ENCODE assay signal across 8 cellular contexts in genomic region chr2:27753744-27754588, GRCh38. TPM values are rescaled to one million over a fixed set of nuclear protein-coding genes. Genes with fewer than 3 reads are reported as not detected.
A peak's percentile ranks its signal among the peaks of the same experiment; 100 is the strongest.
DNase-seq lines count a peak whose midpoint lies in the region; TF ChIP-seq lines count a peak whose summit lies in the region.

No MANE protein-coding gene starts in this region.

- H2AFZ ChIP-seq in OCI-LY7 (ENCODE audit: low read length) = no peak overlapping the region
- H2AFZ ChIP-seq in fibroblast of lung (ENCODE audit: low read length) = no peak overlapping the region

- intact Hi-C loops in OCI-LY7 (cut with micrococcal nuclease; ENCODE audit: unreplicated experiment) = loop anchor here (2.0 kb wide), 1 partner anchor 699 kb away; no protein-coding TSS in a partner anchor
- intact Hi-C loops in tibial artery (cut with DNase I; ENCODE audit: low total_unique reads) = loop anchor here (5.0 kb wide), 1 partner anchor 698 kb away; no protein-coding TSS in a partner anchor

- H3K9me2 ChIP-seq in OCI-LY7 (ENCODE audit: insufficient read depth, low read length) = no peaks in the 10 kb centered on the region

- H3K27me3 ChIP-seq in fibroblast of lung (ENCODE audit: control insufficient read depth, insufficient read depth, low read length) (no peaks in the 10 kb centered on the region), tibial artery (no peaks in the 10 kb centered on the region)

- no peaks in the 10 kb centered on the region for H3K36me3 ChIP-seq in OCI-LY7 (ENCODE audit: insufficient read depth, low read length)
- H3K36me3 ChIP-seq in fibroblast of lung (ENCODE audit: control insufficient read depth, insufficient read depth, low read length) = no peaks in the 10 kb centered on the region
- no peaks in the 10 kb centered on the region for H3K36me3 ChIP-seq in tibial artery

- TF ChIP-seq CTCF in OCI-LY7 (conservative IDR thresholded peaks at IDR 0.05; ENCODE audit: low read length) (peak; percentile 87), fibroblast of lung (conservative IDR thresholded peaks at IDR 0.05 in 1 of 2, IDR thresholded peaks at IDR 0.05 in 1 of 2; ENCODE audit: low read depth in 1 of 2, low read length in 2 of 2) (peak; percentile 91 to 98), tibial artery (IDR thresholded peaks at IDR 0.05) (peak; percentile 64 to 73)

- no peaks in the 10 kb centered on the region for H3K4me1 ChIP-seq in OCI-LY7 (ENCODE audit: insufficient read depth, low read length, poor library complexity, severe bottlenecking)
- peaks cover 3% of the 10 kb centered on the region for H3K4me1 ChIP-seq in fibroblast of lung (ENCODE audit: control insufficient read depth, extremely low read depth, insufficient read depth, low read length)
- peaks cover 0 to 18% (median 7%) of the 10 kb centered on the region in 4 donors for H3K4me1 ChIP-seq in tibial artery

- H4K20me1 ChIP-seq in OCI-LY7 (ENCODE audit: insufficient read depth, low read length) (no peaks in the 10 kb centered on the region), fibroblast of lung (ENCODE audit: control insufficient read depth, extremely low read depth, insufficient read depth, low read length) (no peaks in the 10 kb centered on the region)

- H3K27ac ChIP-seq in OCI-LY7 (ENCODE audit: low read depth, low read length, poor library complexity, severe bottlenecking) (no peak overlapping the region), fibroblast of lung (ENCODE audit: insufficient read depth, low read length) (no peak overlapping the region), tibial artery (no peak overlapping the region)

- POLR2A ChIA-PET in OCI-LY7 (lab: Charles Lee) = interaction anchor here (0.6 kb wide), 1 partner anchor 259 kb away, joined by 3 read pairs; no protein-coding TSS in a partner anchor

- H3K4me2 ChIP-seq in OCI-LY7 (ENCODE audit: low read length) (no peak overlapping the region), fibroblast of lung (ENCODE audit: extremely low read depth, insufficient read depth, low read length) (no peak overlapping the region)

- H3K4me3 ChIP-seq in OCI-LY7 (ENCODE audit: low read depth, low read length, poor library complexity, severe bottlenecking) (no peak overlapping the region), fibroblast of lung (replicated peaks in 1 of 4; ENCODE audit: control extremely low read depth in 1 of 4, insufficient read depth in 1 of 4, low read depth in 3 of 4, low read length in 4 of 4) (no peak overlapping the region), tibial artery (no peak overlapping the region)

- CTCF ChIA-PET in OCI-LY7 (lab: Charles Lee; ENCODE audit: unreplicated experiment) = no interaction called here

- H3K9me3 ChIP-seq in OCI-LY7 (ENCODE audit: low read length) = no peaks in the 10 kb centered on the region
- no peaks in the 10 kb centered on the region for H3K9me3 ChIP-seq in fibroblast of lung (ENCODE audit: control insufficient read depth, insufficient read depth, low read depth, low read length)
- H3K9me3 ChIP-seq in tibial artery = no peaks in the 10 kb centered on the region

- H3K9ac ChIP-seq in fibroblast of lung (ENCODE audit: insufficient read depth, low read length) = no peak overlapping the region

- peak; percentile 79 for DNase-seq in COLO668 (lab: John Stamatoyannopoulos, UW; ENCODE audit: unreplicated experiment)
- peak; percentile 26 for DNase-seq in HS-5 (ENCODE audit: low read depth)
- DNase-seq in OCI-LY7 (ENCODE audit: low spot score) = peak; percentile 60
- DNase-seq in activated T-cell treated with anti-CD3 and anti-CD28 coated beads for 4 hours = peak; percentile 59
- DNase-seq in fibroblast of lung (ENCODE audit: low read depth in 2 of 2) = peak; percentile 64 to 82
- peak in 30 of 56 donors; percentile 4 to 66 (median 24) for DNase-seq in nucleus accumbens (lab: John Stamatoyannopoulos, UW)
- DNase-seq in tibial artery = peak; percentile 63 to 85
- DNase-seq in 8988T = no peak

- no peaks in the 10 kb centered on the region for H3K79me2 ChIP-seq in OCI-LY7 (ENCODE audit: insufficient read depth, low read depth, low read length)
- no peaks in the 10 kb centered on the region for H3K79me2 ChIP-seq in fibroblast of lung (ENCODE audit: control insufficient read depth, insufficient read depth, low read length)

- no TSS peak for BruUV-seq in OCI-LY7 (replicated peaks; lab: Mats Ljungman, UMichigan)

RNA-seq across cellular contexts. Expression of gene MRPL33, which starts 17.6 kb away (rescaled TPM):
- total RNA-seq in OCI-LY7 (2014; rRNA removed; shearing (Covaris generic)) = 51.2 and 51.5 TPM in 2 replicates
- total RNA-seq in OCI-LY7 (2022) (40.4 and 43.8 TPM in 2 replicates), fibroblast of lung (64.5 and 85.9 TPM in 2 replicates)
- polyA plus RNA-seq in fibroblast of lung = 144 and 178 TPM in 2 replicates
- polyA plus RNA-seq in fibroblast of lung (2012) = 166 and 235 TPM in 2 replicates
- 6.7 TPM in 1 of 2 replicates, not detected in the other for polyA minus RNA-seq in fibroblast of lung (ENCODE audit: low replicate concordance)
